8 cellular contexts compared by ENCODE assay signal in the genomic region with DNA sequence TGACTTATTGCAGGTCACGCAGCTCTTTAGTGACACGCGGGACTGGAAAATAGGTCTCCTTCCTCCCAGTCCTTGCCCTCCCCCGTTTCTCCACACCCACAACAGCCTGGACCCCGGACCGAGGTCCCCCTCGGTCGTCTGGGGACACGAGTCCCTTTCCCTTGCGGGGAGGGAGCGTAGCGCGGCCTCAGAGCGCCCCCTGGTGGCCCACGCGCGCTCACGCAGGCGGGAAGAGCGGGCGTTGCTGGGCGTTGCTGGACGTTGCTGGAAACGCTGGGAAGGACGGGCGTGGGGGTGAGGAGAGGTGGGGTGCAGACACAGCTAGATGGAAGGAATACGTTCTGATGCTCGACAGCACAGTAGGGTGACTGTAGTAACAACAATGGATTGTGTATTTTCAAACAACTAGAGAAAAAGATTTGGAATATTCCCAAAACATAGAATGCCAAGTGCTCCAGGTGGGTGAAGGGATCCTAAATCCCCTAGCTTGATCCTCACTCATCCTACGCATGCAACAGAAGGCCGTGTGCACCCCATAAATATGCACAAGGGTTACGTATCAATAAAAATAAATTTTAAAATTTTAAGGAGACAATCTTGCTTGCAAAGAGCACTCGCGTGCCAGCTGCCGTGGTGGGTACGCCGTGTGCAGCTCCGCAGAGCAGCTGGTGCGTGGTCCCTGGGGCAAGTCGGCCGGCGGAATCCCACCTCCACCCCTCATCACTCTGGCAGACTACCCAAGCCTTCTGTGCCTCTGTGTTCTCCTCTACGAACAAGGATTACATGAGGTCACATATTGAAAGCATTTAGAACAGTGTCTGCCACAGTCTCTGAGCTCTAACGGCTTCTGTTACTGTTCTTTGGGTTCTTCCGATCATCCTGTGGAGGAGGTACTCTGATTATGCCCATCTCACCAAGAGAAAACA.
A peak's percentile ranks its signal among the peaks of the same experiment; 100 is the strongest.
DNase-seq lines count a peak whose midpoint lies in the region; ATAC-seq and TF ChIP-seq lines count a peak whose summit lies in the region.

No MANE protein-coding gene starts in this region.

- peaks cover 20 to 39% (median 20%) of the 10 kb centered on the region in 3 donors for H3K4me1 Mint-ChIP-seq in CD8-positive, alpha-beta memory T cell
- H3K4me1 Mint-ChIP-seq in nephron progenitor cell: peaks cover 33% of the 10 kb centered on the region

- intact Hi-C loops in esophagus squamous epithelium (cut with DNase I): loop anchor here (5.0 kb wide), 1 partner anchor 105 kb away; no protein-coding TSS in a partner anchor

- no peaks in the 10 kb centered on the region for H3K9me3 ChIP-seq in CD8-positive, alpha-beta memory T cell (ENCODE audit: low read length)
- H3K9me3 ChIP-seq in NT2/D1 (ENCODE audit: insufficient read depth, low read length) (no peaks in the 10 kb centered on the region), esophagus squamous epithelium (no peaks in the 10 kb centered on the region)

- H3K9me3 Mint-ChIP-seq in CD8-positive, alpha-beta memory T cell: no peaks in the 10 kb centered on the region
- no peaks in the 10 kb centered on the region for H3K9me3 Mint-ChIP-seq in nephron progenitor cell

- peaks cover 12% of the 10 kb centered on the region for H3K4me1 ChIP-seq in CD8-positive, alpha-beta memory T cell (ENCODE audit: insufficient read depth, low read length)
- H3K4me1 ChIP-seq in NT2/D1 (ENCODE audit: insufficient read depth, insufficient read length): peaks cover 16% of the 10 kb centered on the region
- H3K4me1 ChIP-seq in esophagus squamous epithelium: peaks cover 2 to 18% (median 5%) of the 10 kb centered on the region in 3 donors

- peaks cover 4 to 18% of the 10 kb centered on the region in 2 donors for H3K27me3 Mint-ChIP-seq in CD8-positive, alpha-beta memory T cell
- peaks cover 13% of the 10 kb centered on the region for H3K27me3 Mint-ChIP-seq in nephron progenitor cell (ENCODE audit: low read depth, poor library complexity)

- peak; percentile 78 for ATAC-seq in stimulated activated naive CD8-positive, alpha-beta T cell treated with anti-CD3 and anti-CD28 coated beads, Interleukin-15, Interleukin-2, amounts not matched to agents 100 U/mL and 50 U/mL, for 24 hours
- no peak for ATAC-seq in HG02610 (IDR thresholded peaks at IDR 0.05; ENCODE audit: unreplicated experiment)

- H3K4me3 ChIP-seq in CD8-positive, alpha-beta memory T cell (ENCODE audit: low read length): no peak overlapping the region
- H3K4me3 ChIP-seq in HFF-Myc (replicated peaks; ENCODE audit: low read depth, low read length): peak overlapping the region; percentile 16; the same call in 1 of the 2 replicates
- H3K4me3 ChIP-seq in NT2/D1 (ENCODE audit: insufficient read length, low read depth): no peak overlapping the region
- no peak overlapping the region for H3K4me3 ChIP-seq in esophagus squamous epithelium

- no peaks in the 10 kb centered on the region for H3K36me3 ChIP-seq in CD8-positive, alpha-beta memory T cell (ENCODE audit: insufficient read depth, low read length)
- peaks cover 52% of the 10 kb centered on the region for H3K36me3 ChIP-seq in NT2/D1 (ENCODE audit: insufficient read depth, insufficient read length, low read length)
- H3K36me3 ChIP-seq in esophagus squamous epithelium: no peaks in the 10 kb centered on the region

- peaks cover 0 to 2% (median 0%) of the 10 kb centered on the region in 3 donors for H3K36me3 Mint-ChIP-seq in CD8-positive, alpha-beta memory T cell
- peaks cover under 1% of the 10 kb centered on the region for H3K36me3 Mint-ChIP-seq in nephron progenitor cell (ENCODE audit: low read depth)

- no peak overlapping the region for H3K4me3 Mint-ChIP-seq in CD8-positive, alpha-beta memory T cell
- H3K4me3 Mint-ChIP-seq in nephron progenitor cell: no peak overlapping the region

- TF ChIP-seq POLR2A in esophagus squamous epithelium (IDR thresholded peaks at IDR 0.05): no peak

- POLR2A ChIA-PET in CD8-positive, alpha-beta memory T cell (lab: Charles Lee): no interaction called here

- peak overlapping the region in 1 of 8 donors; percentile 64 for H3K27ac Mint-ChIP-seq in CD8-positive, alpha-beta memory T cell
- H3K27ac Mint-ChIP-seq in nephron progenitor cell: no peak overlapping the region

- CTCF ChIA-PET in CD8-positive, alpha-beta memory T cell (lab: Charles Lee): interaction anchor here (0.8 to 3.5 kb wide), 24 partner anchors 9 to 402 kb away, joined by 3 to 45 read pairs (median 4); a partner anchor contains a TSS

- H3K27ac ChIP-seq in CD8-positive, alpha-beta memory T cell (ENCODE audit: low read depth, low read length): no peak overlapping the region
- no peak overlapping the region for H3K27ac ChIP-seq in esophagus squamous epithelium

- H3K9ac ChIP-seq in NT2/D1 (ENCODE audit: insufficient read length, low read depth): peak overlapping the region; percentile 51

- peak; percentile 58 to 78 (median 60) for DNase-seq in CD8-positive, alpha-beta memory T cell
- DNase-seq in HFF-Myc (ENCODE audit: extremely low read depth, low read depth) (no peak), NT2/D1 (ENCODE audit: low read depth, low spot score) (peak; percentile 77), activated T-cell treated with anti-CD3 and anti-CD28 coated beads for 4 hours (peak; percentile 50), esophagus squamous epithelium (lab: John Stamatoyannopoulos, UW) (no peak), nephron progenitor cell (peak; percentile 83)
- peak; percentile 82 for DNase-seq in stimulated activated naive CD8-positive, alpha-beta T cell treated with anti-CD3 and anti-CD28 coated beads, Interleukin-15, Interleukin-2, amounts not matched to agents 100 U/mL and 50 U/mL, for 24 hours

- H3K27me3 ChIP-seq in CD8-positive, alpha-beta memory T cell (ENCODE audit: insufficient read depth, low read length, poor library complexity, severe bottlenecking): peaks cover 7% of the 10 kb centered on the region
- H3K27me3 ChIP-seq in NT2/D1 (ENCODE audit: insufficient read depth, insufficient read length) (no peaks in the 10 kb centered on the region), esophagus squamous epithelium (peaks cover 0 to 29% (median 0%) of the 10 kb centered on the region in 4 donors)

- WGBS in esophagus squamous epithelium, 2 donors: 48 to 54% methylated on average over 19 to 20 of the region's 44 CpGs

- peak; percentile 98 for TF ChIP-seq CTCF in HFF-Myc (IDR thresholded peaks at IDR 0.05; ENCODE audit: low read depth, low read length, missing control alignments)
- peak; percentile 82 to 100 (median 100) for TF ChIP-seq CTCF in esophagus squamous epithelium (IDR thresholded peaks at IDR 0.05)
- peak; percentile 98 for TF ChIP-seq CTCF in nephron progenitor cell (IDR thresholded peaks at IDR 0.05)

Comparison
In these comparisons a context has a peak if more than half of its experiments do, and no peak if none do; other contexts are left out.
1. DNase-seq: peak in CD8-positive, alpha-beta memory T cell (5 of 5), NT2/D1 (single experiment), activated T-cell treated with anti-CD3 and anti-CD28 coated beads for 4 hours (single experiment), nephron progenitor cell (single experiment) and stimulated activated naive CD8-positive, alpha-beta T cell treated with anti-CD3 and anti-CD28 coated beads, Interleukin-15, Interleukin-2, amounts not matched to agents 100 U/mL and 50 U/mL, for 24 hours (single experiment); none in HFF-Myc (single experiment) and esophagus squamous epithelium (single experiment).
2. Peak in every context shown above with its lines, with median percentiles within 50 percentile points of each other: CTCF ChIP-seq.